Comparison of ENCODE assay signal across 18 cellular contexts in genomic region chr15:65386376-65386775, GRCh38. TPM values are rescaled to one million over a fixed set of nuclear protein-coding genes. Genes with fewer than 3 reads are reported as not detected.
"Had no signal": no experiment of that assay in that cellular context is flagged by ENCODE, and none has a peak within 500 bp of the region (broad histone marks: within the 10 kb centered on the region; RNA-seq: fewer than 3 reads in every experiment).

No MANE protein-coding gene starts in this region.

- H3K27me3 ChIP-seq: cardiac muscle cell, MG63, Peyer's patch had no signal

- H3K9me3 ChIP-seq: MG63, Peyer's patch, SJSA1 had no signal

- H3K36me3 ChIP-seq: cardiac muscle cell, MG63, Peyer's patch, SJSA1 had no signal

- H3K4me3 ChIP-seq: cardiac muscle cell, MG63, SJSA1 had no signal

- H3K27ac ChIP-seq: cardiac muscle cell, SJSA1 had no signal

- DNase-seq: activated CD4-positive, alpha-beta T cell treated with anti-CD3 and anti-CD28 coated beads, Interleukin-2, amount 10 ng/mL, durations not matched to agents 24 days and 14 days; activated CD4-positive, alpha-beta T cell treated with anti-CD3 and anti-CD28 coated beads, Interleukin-2, amount 50 U/mL, for 48 hours; activated CD4-positive, CD25-positive, alpha-beta regulatory T cell treated with anti-CD3 and anti-CD28 coated beads, Interleukin-2, amount 50 U/mL, for 72 hours; activated effector memory CD4-positive, alpha-beta T cell treated with anti-CD3 and anti-CD28 coated beads, Interleukin-2, amount 50 U/mL, for 16 hours; activated naive CD4-positive, alpha-beta T cell treated with Interleukin-2 at 50 U/mL for 16 hours; activated T-cell treated with anti-CD3 and anti-CD28 coated beads, Interleukin-2, amount 50 U/mL, for 24 hours; MG63; NCI-H1105; NCI-H187; NCI-H69; NK-92 treated with Interleukin-12 subunit alpha and Interleukin-12 subunit beta, amount 100 ng/mL, for 24 hours; Peyer's patch had no signal

- FAIRE-seq: astrocyte had no signal

RNA-seq across cellular contexts. Expression of gene IGDCC3, which starts 8.6 kb away (rescaled TPM):
- total RNA-seq: activated CD4-positive, alpha-beta T cell treated with anti-CD3 and anti-CD28 coated beads, Interleukin-2, amount 10 ng/mL, durations not matched to agents 24 days and 14 days; activated CD8-positive, alpha-beta memory T cell treated with anti-CD3 and anti-CD28 coated beads, Interleukin-2, amount 10 ng/mL, durations not matched to agents 7 days and 5 days; activated naive CD4-positive, alpha-beta T cell treated with anti-CD3 and anti-CD28 coated beads, Interleukin-2, amount 50 U/mL, for 72 hours; Peyer's patch; SJSA1; T-helper 1 cell treated with Interleukin-12 subunit alpha and Interleukin-12 subunit beta and Interleukin-4 antibody, amounts not matched to agents 30 ng/mL and 1 ng/mL, for 36 hours had no signal
